Comparison of ENCODE assay signal across 29 cellular contexts in the genomic region with DNA sequence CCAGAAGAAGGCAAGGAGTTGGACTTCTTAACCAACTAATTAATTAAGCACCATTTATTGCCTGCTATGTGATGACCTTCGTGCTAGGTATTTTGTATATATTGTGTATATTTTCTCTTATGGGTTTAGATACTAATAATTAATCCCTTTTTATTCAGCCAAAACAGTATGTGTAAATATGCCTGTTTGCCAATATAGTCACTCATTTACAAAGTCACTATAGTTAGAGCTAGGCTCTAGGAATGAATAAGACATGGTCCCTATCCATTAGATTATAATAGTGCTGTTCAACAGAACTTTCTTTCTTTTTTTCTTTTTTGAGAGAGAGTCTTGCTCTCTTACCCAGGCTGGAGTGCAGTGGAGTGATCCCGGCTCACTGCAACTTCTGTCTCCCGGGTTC. TPM values are rescaled to one million over a fixed set of nuclear protein-coding genes. Genes with fewer than 3 reads are reported as not detected.
"Had no signal": no experiment of that assay in that cellular context is flagged by ENCODE, and none has a peak within 500 bp of the region (broad histone marks: within the 10 kb centered on the region; RNA-seq: fewer than 3 reads in every experiment).

No MANE protein-coding gene starts in this region.

- H3K4me3 ChIP-seq: colonic mucosa, coronary artery, dorsolateral prefrontal cortex, esophagus muscularis mucosa, esophagus squamous epithelium, gastrocnemius medialis, gastroesophageal sphincter, heart left ventricle, heart right ventricle had no signal

- DNase-seq: colonic mucosa; cortex of kidney; dermis blood vessel endothelial cell; dorsolateral prefrontal cortex; effector CD4-positive, alpha-beta T cell; effector CD8-positive, alpha-beta T cell; effector memory CD4-positive, alpha-beta T cell; effector memory CD8-positive, alpha-beta T cell; endodermal cell; erythroblast; esophagus squamous epithelium; foreskin fibroblast; foreskin keratinocyte; foreskin melanocyte; gastrocnemius medialis; glutamatergic neuron; head of caudate nucleus; heart left ventricle; heart right ventricle had no signal

- H3K27ac ChIP-seq: colonic mucosa, coronary artery, dorsolateral prefrontal cortex, epithelial cell of prostate, esophagus muscularis mucosa, esophagus squamous epithelium, foreskin keratinocyte, gastrocnemius medialis, gastroesophageal sphincter, heart left ventricle, heart right ventricle had no signal

- ATAC-seq: effector memory CD8-positive, alpha-beta T cell; esophagus mucosa; foreskin keratinocyte; gastrocnemius medialis; gastroesophageal sphincter; heart left ventricle; heart right ventricle had no signal

- H3K9me3 ChIP-seq: colonic mucosa, esophagus muscularis mucosa, esophagus squamous epithelium, gastrocnemius medialis, gastroesophageal sphincter had no signal

- H3K9me3 Mint-ChIP-seq: dendritic cell treated with granulocyte-macrophage colony-stimulating factor and Interleukin-4, amounts not matched to agents 40 ng/mL and 50 ng/mL, for 4 days; effector memory CD8-positive, alpha-beta T cell; endodermal cell had no signal

- H3K4me3 Mint-ChIP-seq: dendritic cell treated with granulocyte-macrophage colony-stimulating factor and Interleukin-4, amounts not matched to agents 40 ng/mL and 50 ng/mL, for 4 days; effector memory CD8-positive, alpha-beta T cell; endodermal cell had no signal

- H3K27me3 Mint-ChIP-seq: dendritic cell treated with granulocyte-macrophage colony-stimulating factor and Interleukin-4, amounts not matched to agents 40 ng/mL and 50 ng/mL, for 4 days had no signal

- H3K27ac Mint-ChIP-seq: dendritic cell treated with granulocyte-macrophage colony-stimulating factor and Interleukin-4, amounts not matched to agents 40 ng/mL and 50 ng/mL, for 4 days; effector memory CD8-positive, alpha-beta T cell; endodermal cell had no signal

- H3K27me3 ChIP-seq: colonic mucosa, esophagus muscularis mucosa, esophagus squamous epithelium, foreskin keratinocyte, gastrocnemius medialis, gastroesophageal sphincter, heart right ventricle had no signal

- H3K36me3 ChIP-seq: colonic mucosa, esophagus muscularis mucosa, esophagus squamous epithelium, gastrocnemius medialis, gastroesophageal sphincter, heart left ventricle, heart right ventricle had no signal

- FAIRE-seq: colon, endometrium, endothelial cell of umbilical vein, frontal cortex had no signal

- H3K4me1 ChIP-seq: colonic mucosa, esophagus squamous epithelium, foreskin keratinocyte, gastrocnemius medialis, heart left ventricle, heart right ventricle had no signal

RNA-seq across cellular contexts. Expression of a gene that starts 51.4 kb away (rescaled TPM):
- total RNA-seq: esophagus mucosa had no signal
